ENCODE assay signal across 23 cellular contexts in the genomic region with DNA sequence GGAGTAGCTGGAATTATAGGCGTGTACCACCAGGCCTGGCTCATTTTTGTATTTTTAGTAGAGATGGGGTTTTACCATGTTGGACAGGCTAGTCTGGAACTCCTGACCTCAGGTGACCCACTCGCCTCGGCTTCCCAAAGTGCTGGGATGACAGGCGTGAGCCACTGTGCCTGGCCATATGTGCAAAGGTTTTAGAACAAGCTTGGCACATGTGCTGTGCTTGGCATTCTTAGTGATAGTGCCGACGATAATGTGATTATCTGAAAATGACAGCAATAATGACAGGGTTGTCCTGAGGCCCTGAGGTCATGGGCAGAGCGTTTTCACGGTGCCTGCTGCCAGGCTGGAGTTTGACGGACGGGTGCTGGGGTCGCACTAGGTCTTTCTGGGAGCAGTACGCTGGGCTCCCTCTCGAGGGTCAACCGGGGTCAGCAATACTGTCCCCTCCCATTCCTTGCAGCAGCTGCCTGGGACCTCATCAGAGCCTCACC. TPM values are rescaled to one million over a fixed set of nuclear protein-coding genes. Genes with fewer than 3 reads are reported as not detected.
"Had no signal": no experiment of that assay in that cellular context is flagged by ENCODE, and none has a peak within 500 bp of the region (broad histone marks: within the 10 kb centered on the region; RNA-seq: fewer than 3 reads in every experiment).

No MANE protein-coding gene starts in this region.

- ATAC-seq: activated CD8-positive, alpha-beta T cell treated with anti-CD3 and anti-CD28 coated beads for 36 hours; Panc1 had no signal

- DNase-seq: activated CD4-positive, alpha-beta T cell treated with anti-CD3 and anti-CD28 coated beads for 4 hours; activated CD8-positive, alpha-beta memory T cell treated with anti-CD3 and anti-CD28 coated beads, Interleukin-2, amount 50 U/mL, for 4 hours; activated CD8-positive, alpha-beta T cell treated with anti-CD3 and anti-CD28 coated beads for 36 hours; activated naive CD4-positive, alpha-beta T cell treated with anti-CD3 and anti-CD28 coated beads, Interleukin-2, amount 50 U/mL, for 16 hours; activated naive CD8-positive, alpha-beta T cell treated with anti-CD3 and anti-CD28 coated beads, Interleukin-2, amount 10 ng/mL, durations not matched to agents 7 days and 5 days; anterior cingulate cortex; cerebellar nuclear complex; MG63; MV-4-11; NCI-H1092 treated with DMSO at 0.1 percent for 48 hours; NCI-H1417 treated with DMSO at 0.1 percent for 48 hours; NCI-H1694; NCI-H2029 treated with DMSO at 0.1 percent for 48 hours; NCI-H446; NK-92 treated with Interleukin-12 subunit alpha and Interleukin-12 subunit beta, amount 100 ng/mL, for 24 hours; OCI-M1; RPMI8226; SHP77; T-helper 1 cell had no signal

- H3K4me1 ChIP-seq: adrenal gland had no signal

- H3K4me3 ChIP-seq: adrenal gland, MG63 had no signal

- H3K27ac ChIP-seq: adrenal gland, VCaP had no signal

- H3K36me3 ChIP-seq: adrenal gland, MG63 had no signal

- H3K9me3 ChIP-seq: adrenal gland, MG63 had no signal

- H3K27me3 ChIP-seq: adrenal gland, MG63 had no signal

RNA-seq across cellular contexts. Expression of gene HMCN2, which starts 42.6 kb away (rescaled TPM):
- total RNA-seq: activated CD8-positive, alpha-beta T cell treated with anti-CD3 and anti-CD28 coated beads for 36 hours; activated naive CD8-positive, alpha-beta T cell treated with anti-CD3 and anti-CD28 coated beads, Interleukin-2, amount 10 ng/mL, durations not matched to agents 7 days and 5 days; T-helper 2 cell treated with Interferon-gamma antibody and Interleukin-4, amounts not matched to agents 100 ng/mL and 5 ng/mL, for 36 hours had no signal
